In the genomic region with DNA sequence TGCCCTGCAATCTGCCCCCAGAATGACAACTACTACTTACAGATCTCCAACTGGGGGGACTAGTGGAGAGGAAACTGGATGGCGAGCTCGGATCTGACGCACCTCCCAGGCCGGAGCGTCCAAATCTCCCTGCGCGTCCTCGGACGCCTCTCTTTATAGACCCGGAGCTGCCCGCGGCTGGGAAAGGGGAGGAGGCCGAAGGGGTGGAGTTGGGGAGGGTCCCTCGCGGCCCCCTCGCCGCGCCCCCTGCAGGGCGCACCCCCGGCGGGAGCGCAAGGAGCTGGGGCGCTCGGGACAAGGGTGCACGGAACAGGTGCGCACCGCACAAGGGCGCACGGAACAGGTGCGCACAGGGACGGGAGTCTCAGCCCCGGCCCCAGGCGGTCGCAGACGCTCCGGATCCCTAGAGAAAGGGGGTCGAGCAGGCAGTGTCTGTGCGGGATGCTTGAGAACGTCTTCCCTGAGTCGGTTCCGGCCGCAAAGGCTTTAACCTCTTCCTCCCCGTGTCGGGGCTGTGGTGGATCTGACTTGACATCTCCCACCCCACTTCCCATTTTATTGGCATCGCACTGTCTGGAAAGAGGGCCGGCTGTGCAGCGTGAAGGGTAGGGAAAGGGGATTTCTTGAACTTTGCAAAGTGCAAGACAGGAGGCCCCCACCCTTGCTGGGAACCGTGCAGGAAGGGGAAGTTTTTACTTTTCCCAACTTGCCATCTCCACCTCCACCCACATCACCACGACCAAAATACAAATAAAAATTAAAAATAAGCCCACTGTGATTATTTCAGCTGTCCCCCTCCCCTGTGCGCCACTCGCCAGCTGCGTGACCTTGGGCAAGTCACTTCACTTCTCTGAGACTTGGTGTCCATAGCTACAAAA, we compare ENCODE assay signal across 1 cellular context.
TF ChIP-seq lines count a peak whose summit lies in the region.

Gene MYH11 (minus strand): TSS at position 128 of the 878 bp plus-strand sequence. CDS start 18,776 bp downstream, outside the sequence.

TF ChIP-seq in WTC11, 78 proteins besides CTCF, POLR2A, EP300 and RAD21 (continued from another document):
- TF ChIP-seq, protein P1, sequence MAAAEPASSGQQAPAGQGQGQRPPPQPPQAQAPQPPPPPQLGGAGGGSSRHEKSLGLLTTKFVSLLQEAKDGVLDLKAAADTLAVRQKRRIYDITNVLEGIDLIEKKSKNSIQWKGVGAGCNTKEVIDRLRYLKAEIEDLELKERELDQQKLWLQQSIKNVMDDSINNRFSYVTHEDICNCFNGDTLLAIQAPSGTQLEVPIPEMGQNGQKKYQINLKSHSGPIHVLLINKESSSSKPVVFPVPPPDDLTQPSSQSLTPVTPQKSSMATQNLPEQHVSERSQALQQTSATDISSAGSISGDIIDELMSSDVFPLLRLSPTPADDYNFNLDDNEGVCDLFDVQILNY (CRISPR knock-in tag; IDR thresholded peaks at IDR 0.05), result no peak
- no peak for TF ChIP-seq TCF7 (CRISPR knock-in tag; IDR thresholded peaks at IDR 0.05; ENCODE audit: low read depth)
- TF ChIP-seq ZNF219 (CRISPR knock-in tag; IDR thresholded peaks at IDR 0.05; ENCODE audit: borderline replicate concordance), result no peak
- TF ChIP-seq FOXP1 (CRISPR knock-in tag; IDR thresholded peaks at IDR 0.05; ENCODE audit: borderline replicate concordance), result no peak
- no peak for TF ChIP-seq AR (CRISPR knock-in tag; IDR thresholded peaks at IDR 0.05)
- no peak for TF ChIP-seq RORB (CRISPR knock-in tag; IDR thresholded peaks at IDR 0.05)
- no peak for TF ChIP-seq ESRRA (CRISPR knock-in tag; IDR thresholded peaks at IDR 0.05; ENCODE audit: borderline replicate concordance)
- TF ChIP-seq TP53 (CRISPR knock-in tag; IDR thresholded peaks at IDR 0.05), result no peak
- TF ChIP-seq, protein P2, sequence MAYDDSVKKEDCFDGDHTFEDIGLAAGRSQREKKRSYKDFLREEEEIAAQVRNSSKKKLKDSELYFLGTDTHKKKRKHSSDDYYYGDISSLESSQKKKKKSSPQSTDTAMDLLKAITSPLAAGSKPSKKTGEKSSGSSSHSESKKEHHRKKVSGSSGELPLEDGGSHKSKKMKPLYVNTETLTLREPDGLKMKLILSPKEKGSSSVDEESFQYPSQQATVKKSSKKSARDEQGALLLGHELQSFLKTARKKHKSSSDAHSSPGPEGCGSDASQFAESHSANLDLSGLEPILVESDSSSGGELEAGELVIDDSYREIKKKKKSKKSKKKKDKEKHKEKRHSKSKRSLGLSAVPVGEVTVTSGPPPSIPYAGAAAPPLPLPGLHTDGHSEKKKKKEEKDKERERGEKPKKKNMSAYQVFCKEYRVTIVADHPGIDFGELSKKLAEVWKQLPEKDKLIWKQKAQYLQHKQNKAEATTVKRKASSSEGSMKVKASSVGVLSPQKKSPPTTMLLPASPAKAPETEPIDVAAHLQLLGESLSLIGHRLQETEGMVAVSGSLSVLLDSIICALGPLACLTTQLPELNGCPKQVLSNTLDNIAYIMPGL (CRISPR knock-in tag; IDR thresholded peaks at IDR 0.05), result peak; percentile 41; the same call in 1 of the 2 replicates
- no peak for TF ChIP-seq PRRX2 (CRISPR knock-in tag; IDR thresholded peaks at IDR 0.05)
- no peak for TF ChIP-seq NFE2L1 (CRISPR knock-in tag; IDR thresholded peaks at IDR 0.05)
- TF ChIP-seq, protein P3, sequence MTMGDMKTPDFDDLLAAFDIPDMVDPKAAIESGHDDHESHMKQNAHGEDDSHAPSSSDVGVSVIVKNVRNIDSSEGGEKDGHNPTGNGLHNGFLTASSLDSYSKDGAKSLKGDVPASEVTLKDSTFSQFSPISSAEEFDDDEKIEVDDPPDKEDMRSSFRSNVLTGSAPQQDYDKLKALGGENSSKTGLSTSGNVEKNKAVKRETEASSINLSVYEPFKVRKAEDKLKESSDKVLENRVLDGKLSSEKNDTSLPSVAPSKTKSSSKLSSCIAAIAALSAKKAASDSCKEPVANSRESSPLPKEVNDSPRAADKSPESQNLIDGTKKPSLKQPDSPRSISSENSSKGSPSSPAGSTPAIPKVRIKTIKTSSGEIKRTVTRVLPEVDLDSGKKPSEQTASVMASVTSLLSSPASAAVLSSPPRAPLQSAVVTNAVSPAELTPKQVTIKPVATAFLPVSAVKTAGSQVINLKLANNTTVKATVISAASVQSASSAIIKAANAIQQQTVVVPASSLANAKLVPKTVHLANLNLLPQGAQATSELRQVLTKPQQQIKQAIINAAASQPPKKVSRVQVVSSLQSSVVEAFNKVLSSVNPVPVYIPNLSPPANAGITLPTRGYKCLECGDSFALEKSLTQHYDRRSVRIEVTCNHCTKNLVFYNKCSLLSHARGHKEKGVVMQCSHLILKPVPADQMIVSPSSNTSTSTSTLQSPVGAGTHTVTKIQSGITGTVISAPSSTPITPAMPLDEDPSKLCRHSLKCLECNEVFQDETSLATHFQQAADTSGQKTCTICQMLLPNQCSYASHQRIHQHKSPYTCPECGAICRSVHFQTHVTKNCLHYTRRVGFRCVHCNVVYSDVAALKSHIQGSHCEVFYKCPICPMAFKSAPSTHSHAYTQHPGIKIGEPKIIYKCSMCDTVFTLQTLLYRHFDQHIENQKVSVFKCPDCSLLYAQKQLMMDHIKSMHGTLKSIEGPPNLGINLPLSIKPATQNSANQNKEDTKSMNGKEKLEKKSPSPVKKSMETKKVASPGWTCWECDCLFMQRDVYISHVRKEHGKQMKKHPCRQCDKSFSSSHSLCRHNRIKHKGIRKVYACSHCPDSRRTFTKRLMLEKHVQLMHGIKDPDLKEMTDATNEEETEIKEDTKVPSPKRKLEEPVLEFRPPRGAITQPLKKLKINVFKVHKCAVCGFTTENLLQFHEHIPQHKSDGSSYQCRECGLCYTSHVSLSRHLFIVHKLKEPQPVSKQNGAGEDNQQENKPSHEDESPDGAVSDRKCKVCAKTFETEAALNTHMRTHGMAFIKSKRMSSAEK (CRISPR knock-in tag; IDR thresholded peaks at IDR 0.05; ENCODE audit: borderline replicate concordance), result no peak
- TF ChIP-seq KAT7 (CRISPR knock-in tag; IDR thresholded peaks at IDR 0.05; ENCODE audit: borderline replicate concordance), result no peak
